21 cellular contexts compared by ENCODE assay signal in genomic region chr11:62030071-62030684, GRCh38.
"Had no signal": no experiment of that assay in that cellular context is flagged by ENCODE, and none has a peak within 500 bp of the region (broad histone marks: within the 10 kb centered on the region; RNA-seq: fewer than 3 reads in every experiment).

No MANE protein-coding gene starts in this region.

- H3K9me3 ChIP-seq: colonic mucosa, esophagus squamous epithelium, uterus had no signal

- H3K4me1 Mint-ChIP-seq: brain had no signal

- H3K4me3 Mint-ChIP-seq: activated naive CD8-positive, alpha-beta T cell treated with anti-CD3 and anti-CD28 coated beads, Interleukin-2, amount 10 ng/mL, durations not matched to agents 7 days and 5 days; brain; naive B cell; T-helper 2 cell treated with Interferon-gamma antibody and Interleukin-4, amounts not matched to agents 5 μg/mL and 100 μg/mL, for 36 hours had no signal

- H3K4me1 ChIP-seq: colonic mucosa, tibial nerve, uterus had no signal

- ATAC-seq: left lobe of liver had no signal

- H3K4me3 ChIP-seq: colonic mucosa, esophagus squamous epithelium, tibial nerve, uterus had no signal

- H3K27ac ChIP-seq: colonic mucosa, foreskin keratinocyte, tibial nerve, uterus had no signal

- DNase-seq: activated CD4-positive, alpha-beta T cell treated with anti-CD3 and anti-CD28 coated beads for 1 hour; activated CD4-positive, alpha-beta T cell treated with anti-CD3 and anti-CD28 coated beads, Interleukin-2, amount 50 U/mL, for 4 hours; activated naive CD4-positive, alpha-beta T cell; activated naive CD8-positive, alpha-beta T cell treated with anti-CD3 and anti-CD28 coated beads, Interleukin-2, amount 10 ng/mL, durations not matched to agents 7 days and 5 days; activated T-cell treated with anti-CD3 and anti-CD28 coated beads for 4 hours; central memory CD4-positive, alpha-beta T cell; colonic mucosa; effector CD4-positive, alpha-beta T cell; esophagus squamous epithelium; glutamatergic neuron; naive B cell; stimulated activated CD4-positive, alpha-beta T cell treated with anti-CD3 and anti-CD28 coated beads, Interleukin-15, amount 100 ng/mL, for 24 hours; stimulated activated CD4-positive, alpha-beta T cell treated with anti-CD3 and anti-CD28 coated beads, Interleukin-4, amount 100 ng/mL, for 24 hours; stimulated activated naive CD4-positive, alpha-beta T cell treated with Interleukin-2 at 50 U/mL for 16 hours; substantia nigra; uterus had no signal

- H3K27me3 ChIP-seq: colonic mucosa, esophagus squamous epithelium, foreskin keratinocyte, tibial nerve, uterus had no signal

- H3K36me3 Mint-ChIP-seq: activated naive CD8-positive, alpha-beta T cell treated with anti-CD3 and anti-CD28 coated beads, Interleukin-2, amount 10 ng/mL, durations not matched to agents 7 days and 5 days; brain; naive B cell had no signal

- H3K27me3 Mint-ChIP-seq: naive B cell had no signal

- H3K27ac Mint-ChIP-seq: activated naive CD8-positive, alpha-beta T cell treated with anti-CD3 and anti-CD28 coated beads, Interleukin-2, amount 10 ng/mL, durations not matched to agents 7 days and 5 days; brain; T-helper 2 cell treated with Interferon-gamma antibody and Interleukin-4, amounts not matched to agents 5 μg/mL and 100 μg/mL, for 36 hours had no signal
